In the genomic region with DNA sequence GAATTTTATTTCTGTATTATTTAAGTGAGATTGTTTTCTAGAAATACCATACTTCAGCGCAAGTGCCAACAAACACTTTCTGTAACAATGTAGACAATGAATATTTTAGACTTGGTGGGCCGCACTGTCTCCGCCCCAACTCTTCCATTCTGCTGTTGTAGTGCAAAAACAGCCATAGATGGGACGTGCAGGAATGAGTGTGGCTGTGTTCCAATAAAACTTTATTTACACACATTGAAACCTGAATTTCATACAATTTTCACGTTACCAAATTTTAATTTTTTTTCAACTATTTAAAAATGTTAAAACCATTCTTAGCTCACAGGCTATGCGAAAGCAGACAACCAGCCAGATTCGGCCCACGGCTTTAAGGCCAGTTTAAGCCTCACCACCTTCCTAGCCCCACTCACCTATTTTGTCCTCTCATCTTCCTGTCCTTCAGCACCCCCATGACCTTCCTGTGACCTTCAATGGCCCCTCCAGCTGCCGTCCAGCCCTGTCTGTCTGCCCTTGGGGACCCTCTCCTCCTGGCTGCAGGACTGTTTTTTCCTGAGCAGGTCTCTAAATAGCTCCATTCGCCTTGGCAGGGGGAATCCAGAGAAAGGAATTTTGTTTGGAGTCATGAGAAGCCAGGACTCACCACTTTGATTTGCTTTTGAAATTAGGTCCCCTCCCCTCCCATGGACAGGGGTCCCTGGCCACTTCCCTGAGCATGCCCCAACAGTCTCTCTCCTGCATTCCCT, we compare ENCODE assay signal across 19 cellular contexts. TPM values are rescaled to one million over a fixed set of nuclear protein-coding genes. Genes with fewer than 3 reads are reported as not detected.
DNase-seq lines count a peak whose midpoint lies in the region; ATAC-seq, FAIRE-seq and TF ChIP-seq lines count a peak whose summit lies in the region.
"Had no signal": no experiment of that assay in that cellular context is flagged by ENCODE, and none has a peak within 500 bp of the region (broad histone marks: within the 10 kb centered on the region; RNA-seq: fewer than 3 reads in every experiment).

No MANE protein-coding gene starts in this region.

- H3K27ac Mint-ChIP-seq in T-helper 1 cell treated with Interleukin-12 subunit alpha and Interleukin-12 subunit beta and Interleukin-4 antibody, amounts not matched to agents 30 μg/mL and 1 μg/mL, for 36 hours = peak overlapping the region; percentile 17
- H3K27ac Mint-ChIP-seq in H9 = peak overlapping the region in 2 of 3 experiments; percentile 8 to 91; a peak in 2 of 7 replicates
- H3K27ac Mint-ChIP-seq in stimulated activated memory B cell treated with anti-CD40 and anti-IgM and Interleukin-4, amounts not matched to agents 10 μg/mL and 1 μg/mL and 100 μg/mL, for 72 hours = peak overlapping the region; percentile 28

- H3K4me1 Mint-ChIP-seq in T-helper 1 cell treated with Interleukin-12 subunit alpha and Interleukin-12 subunit beta and Interleukin-4 antibody, amounts not matched to agents 30 μg/mL and 1 μg/mL, for 36 hours (ENCODE audit: low read depth) = peaks cover 21% of the 10 kb centered on the region
- peaks cover 6 to 7% of the 10 kb centered on the region in 2 experiments for H3K4me1 Mint-ChIP-seq in H9
- peaks cover 34% of the 10 kb centered on the region for H3K4me1 Mint-ChIP-seq in stimulated activated memory B cell treated with anti-CD40 and anti-IgM and Interleukin-4, amounts not matched to agents 10 μg/mL and 1 μg/mL and 100 μg/mL, for 72 hours

- FAIRE-seq in HepG2 (lab: Jason Lieb, UNC) = no peak
- FAIRE-seq: G401.6, GM18507 had no signal

- H3K23ac ChIP-seq in H9 (ENCODE audit: insufficient read length, low read depth, low read length) = no peak overlapping the region

- no peak overlapping the region for H2BK5ac ChIP-seq in H9 (ENCODE audit: insufficient read length, low read length)

- no peak overlapping the region for H4K5ac ChIP-seq in H9 (ENCODE audit: insufficient read length, low read depth, low read length)

- H3K9me3 Mint-ChIP-seq in T-helper 1 cell treated with Interleukin-12 subunit alpha and Interleukin-12 subunit beta and Interleukin-4 antibody, amounts not matched to agents 30 μg/mL and 1 μg/mL, for 36 hours = no peaks in the 10 kb centered on the region
- H3K9me3 Mint-ChIP-seq in H9 = peaks cover 3 to 8% of the 10 kb centered on the region in 2 experiments; a peak in 3 of 5 replicates
- no peaks in the 10 kb centered on the region for H3K9me3 Mint-ChIP-seq in stimulated activated memory B cell treated with anti-CD40 and anti-IgM and Interleukin-4, amounts not matched to agents 10 μg/mL and 1 μg/mL and 100 μg/mL, for 72 hours

- 100% methylated on average over 1 of the region's 10 CpGs for WGBS in H9 (ENCODE audit: extremely low coverage, insufficient read length, low lambda C conversion rate)
- 55% methylated on average over 10 of the region's 10 CpGs for WGBS in HepG2 (ENCODE audit: low lambda C conversion rate)
- WGBS in ovary, 3 donors = 57 to 76% (median 73%) methylated on average over 10 of the region's 10 CpGs

- peaks cover 4% of the 10 kb centered on the region for H3K36me3 Mint-ChIP-seq in T-helper 1 cell treated with Interleukin-12 subunit alpha and Interleukin-12 subunit beta and Interleukin-4 antibody, amounts not matched to agents 30 μg/mL and 1 μg/mL, for 36 hours (ENCODE audit: low read depth)
- no peaks in the 10 kb centered on the region for H3K36me3 Mint-ChIP-seq in H9 (ENCODE audit: insufficient read depth in 1 of 3, low read depth in 3 of 3)
- H3K36me3 Mint-ChIP-seq in stimulated activated memory B cell treated with anti-CD40 and anti-IgM and Interleukin-4, amounts not matched to agents 10 μg/mL and 1 μg/mL and 100 μg/mL, for 72 hours = peaks cover 2% of the 10 kb centered on the region

- H3K4me3 ChIP-seq in HepG2 (replicated peaks in 1 of 3; ENCODE audit: insufficient read depth in 1 of 3, low read depth in 2 of 3, low read length in 3 of 3) (no peak overlapping the region), ovary (no peak overlapping the region)
- H3K4me3 ChIP-seq: SJCRH30 had no signal

- intact Hi-C loops in HepG2 (cut with micrococcal nuclease; ENCODE audit: unreplicated experiment) = no loop called here
- intact Hi-C loops in ovary (cut with DNase I) = loop anchor here in 2 of 4 donors (5.0 to 10.0 kb wide), 3 partner anchors 114 to 166 kb away; no protein-coding TSS in a partner anchor

- H3K56ac ChIP-seq in H9 (ENCODE audit: insufficient read length, low read depth, low read length) = no peak overlapping the region

- TF ChIP-seq POLR2A in HepG2 (IDR thresholded peaks at IDR 0.05; ENCODE audit: insufficient read depth in 1 of 2, low read depth in 2 of 2, low read length in 2 of 2) = no peak
- TF ChIP-seq POLR2A in ovary (IDR thresholded peaks at IDR 0.05) = no peak

- no peak overlapping the region for H3K18ac ChIP-seq in H9 (ENCODE audit: insufficient read length, low read depth, low read length)

- no peak overlapping the region for H2BK20ac ChIP-seq in H9 (ENCODE audit: low read depth, low read length, poor library complexity, severe bottlenecking)

- no peak overlapping the region for H3K14ac ChIP-seq in H9 (ENCODE audit: insufficient read depth, low read length)

- H3K27me3 Mint-ChIP-seq in T-helper 1 cell treated with Interleukin-12 subunit alpha and Interleukin-12 subunit beta and Interleukin-4 antibody, amounts not matched to agents 30 μg/mL and 1 μg/mL, for 36 hours (ENCODE audit: low read depth) = no peaks in the 10 kb centered on the region
- no peaks in the 10 kb centered on the region for H3K27me3 Mint-ChIP-seq in H9 (ENCODE audit: low read depth)
- no peaks in the 10 kb centered on the region for H3K27me3 Mint-ChIP-seq in stimulated activated memory B cell treated with anti-CD40 and anti-IgM and Interleukin-4, amounts not matched to agents 10 μg/mL and 1 μg/mL and 100 μg/mL, for 72 hours

- TF ChIP-seq CTCF in H9 (conservative IDR thresholded peaks at IDR 0.05) = no peak
- no peak for TF ChIP-seq CTCF in HepG2 (CRISPR knock-in tag; IDR thresholded peaks at IDR 0.05)
- TF ChIP-seq CTCF in ovary (IDR thresholded peaks at IDR 0.05) = no peak

- TF ChIP-seq RAD21 in HepG2 (CRISPR knock-in tag; IDR thresholded peaks at IDR 0.05) = no peak

- in situ Hi-C loops in HepG2 (cut with HindIII; ENCODE audit: extremely low pct_ligation_motif_present, low pct_unique_long_range_greater_than_20kb) = no loop called here

- no peak for DNase-seq in T-helper 1 cell
- peak; percentile 22 for DNase-seq in H9
- no peak for DNase-seq in HepG2 (ENCODE audit: low spot score)
- DNase-seq in SW 1271 (lab: John Stamatoyannopoulos, UW) = no peak
- no peak for DNase-seq in ovary
- DNase-seq: DMS79 treated with DMSO at 0.1 percent for 48 hours, H7, NCI-H1417 treated with DMSO at 0.1 percent for 48 hours, NCI-H1930, NCI-H69, PC-3, SJCRH30 had no signal

- H3K27me3 ChIP-seq in H9 (ENCODE audit: insufficient read depth, low read length) (no peaks in the 10 kb centered on the region), HepG2 (ENCODE audit: control insufficient read depth in 1 of 2, insufficient read depth in 2 of 2, low read length in 2 of 2) (no peaks in the 10 kb centered on the region; a peak in 1 of 5 replicates), ovary (no peaks in the 10 kb centered on the region)
- H3K27me3 ChIP-seq: SJCRH30 had no signal

- H3K79me2 ChIP-seq in H9 (ENCODE audit: insufficient read depth, low read length) (no peaks in the 10 kb centered on the region), HepG2 (ENCODE audit: insufficient read depth, low read length) (no peaks in the 10 kb centered on the region)

- H4K20me1 ChIP-seq in H9 (ENCODE audit: control insufficient read depth, insufficient read depth, insufficient read length) = no peaks in the 10 kb centered on the region
- H4K20me1 ChIP-seq in HepG2 (ENCODE audit: insufficient read depth, low read length) = no peaks in the 10 kb centered on the region

- no peaks in the 10 kb centered on the region for H3K79me1 ChIP-seq in H9 (ENCODE audit: insufficient read depth, low read depth, low read length, poor library complexity, severe bottlenecking)

- H2AK5ac ChIP-seq in H9 (ENCODE audit: insufficient read length, low read length) = no peak overlapping the region

- no peak overlapping the region for H3K4me3 Mint-ChIP-seq in T-helper 1 cell treated with Interleukin-12 subunit alpha and Interleukin-12 subunit beta and Interleukin-4 antibody, amounts not matched to agents 30 μg/mL and 1 μg/mL, for 36 hours
- H3K4me3 Mint-ChIP-seq in H9 = no peak overlapping the region
- no peak overlapping the region for H3K4me3 Mint-ChIP-seq in stimulated activated memory B cell treated with anti-CD40 and anti-IgM and Interleukin-4, amounts not matched to agents 10 μg/mL and 1 μg/mL and 100 μg/mL, for 72 hours

- H2BK15ac ChIP-seq in H9 (ENCODE audit: low read depth, low read length) = no peak overlapping the region

- H3K9me3 ChIP-seq in H9 (ENCODE audit: control insufficient read depth, low read depth, low read length) (no peaks in the 10 kb centered on the region), HepG2 (ENCODE audit: low read length) (no peaks in the 10 kb centered on the region), ovary (no peaks in the 10 kb centered on the region)
- H3K9me3 ChIP-seq: SJCRH30 had no signal

- H2AFZ ChIP-seq in H9 (ENCODE audit: low read length) = no peak overlapping the region
- H2AFZ ChIP-seq in HepG2 (ENCODE audit: low read length) = no peak overlapping the region

- no peak for TF ChIP-seq EP300 in HepG2 (IDR thresholded peaks at IDR 0.05; ENCODE audit: low read depth in 2 of 2, low read length in 2 of 2)
- no peak for TF ChIP-seq EP300 in HepG2 (CRISPR knock-in tag; IDR thresholded peaks at IDR 0.05; ENCODE audit: borderline replicate concordance)
- no peak for TF ChIP-seq EP300 in ovary (IDR thresholded peaks at IDR 0.05)

- POLR2A ChIA-PET in HepG2 (lab: Yijun Ruan, JAX) = interaction anchor here (0.7 kb wide), 1 partner anchor 82 kb away, joined by 3 read pairs; no protein-coding TSS in a partner anchor

- H3K4ac ChIP-seq in H9 (ENCODE audit: low read depth, low read length) = no peak overlapping the region

- H2BK120ac ChIP-seq in H9 (ENCODE audit: low read depth, low read length, poor library complexity, severe bottlenecking) = no peak overlapping the region

- H3K23me2 ChIP-seq in H9 (ENCODE audit: insufficient read length, low read depth, low read length, poor library complexity, severe bottlenecking) = no peaks in the 10 kb centered on the region

- no peak overlapping the region for H3T11ph ChIP-seq in H9 (ENCODE audit: low read length)

- no TSS peak for BruUV-seq in HepG2 (replicated peaks; lab: Mats Ljungman, UMichigan)

- H4K8ac ChIP-seq in H9 (replicated peaks; ENCODE audit: insufficient read length, low read depth, low read length) = no peak overlapping the region

- ATAC-seq in HepG2 (no peak), GM21619 (IDR thresholded peaks at IDR 0.05; ENCODE audit: unreplicated experiment) (no peak)
- no peak for ATAC-seq in stimulated activated memory B cell treated with anti-CD40 and anti-IgM and Interleukin-4, amounts not matched to agents 10 μg/mL and 1 μg/mL and 100 μg/mL, for 72 hours
- ATAC-seq: PC-3 had no signal

- H3K4me1 ChIP-seq in H9 (ENCODE audit: insufficient read depth, low read length) (no peaks in the 10 kb centered on the region; the same call in 1 of the 2 replicates), HepG2 (ENCODE audit: insufficient read depth, low read length) (peaks cover 18% of the 10 kb centered on the region), ovary (ENCODE audit: insufficient read depth) (peaks cover 3% of the 10 kb centered on the region)
- H3K4me1 ChIP-seq: SJCRH30 had no signal

- H3K27ac ChIP-seq in H9 (ENCODE audit: insufficient read length, low read depth, low read length) (no peak overlapping the region), HepG2 (ENCODE audit: extremely low read length, insufficient read depth, low read length) (no peak overlapping the region), ovary (no peak overlapping the region)
- H3K27ac ChIP-seq: 22Rv1, RWPE1, SJCRH30 had no signal

- H3K9ac ChIP-seq in H9 (ENCODE audit: extremely low read depth, insufficient read length, low read length) = no peak overlapping the region
- no peak overlapping the region for H3K9ac ChIP-seq in HepG2 (ENCODE audit: insufficient read depth, low read depth, low read length)

- CTCF ChIA-PET in HepG2 (lab: Yijun Ruan, JAX; ENCODE audit: low intra/inter-chr PET ratio, low total read pairs) = no interaction called here

- no peak overlapping the region for H2BK12ac ChIP-seq in H9 (ENCODE audit: insufficient read length, low read depth, low read length)

- H3K36me3 ChIP-seq in HepG2 (replicated peaks in 1 of 2; ENCODE audit: control insufficient read depth in 1 of 2, insufficient read depth in 2 of 2, low read length in 2 of 2) = no peaks in the 10 kb centered on the region
- H3K36me3 ChIP-seq in ovary = no peaks in the 10 kb centered on the region
- H3K36me3 ChIP-seq: SJCRH30 had no signal

- H3K4me2 ChIP-seq in H9 (ENCODE audit: insufficient read depth, insufficient read length, low read length) (no peak overlapping the region), HepG2 (ENCODE audit: low read depth, low read length) (no peak overlapping the region)

- H4K91ac ChIP-seq in H9 (ENCODE audit: insufficient read length, low read depth, low read length) = no peak overlapping the region

RNA-seq across cellular contexts. Expression of a gene that starts 11.2 kb away (rescaled TPM):
- 93.2 and 98.7 TPM in 2 replicates for total RNA-seq in H9 (2021)
- total RNA-seq in HepG2 (2016; rRNA removed; fragmentation: Illumina TruSeq; extraction: Trizol) = 125 and 154 TPM in 2 replicates
- 13.0 and 15.5 TPM in 2 replicates for total RNA-seq in HepG2 (2016; cell fraction: cytosol; rRNA removed; fragmentation: Illumina TruSeq; extraction: Trizol; ENCODE audit: low read depth)
- 125 and 156 TPM in 2 replicates for total RNA-seq in HepG2 (2016; cell fraction: insoluble cytoplasmic fraction; rRNA removed; fragmentation: Illumina TruSeq; extraction: Trizol)
- total RNA-seq in HepG2 (2016; cell fraction: membrane; rRNA removed; fragmentation: Illumina TruSeq; extraction: Trizol) = 28.1 and 29.3 TPM in 2 replicates
- total RNA-seq in HepG2 (2016; cell fraction: nucleus; rRNA removed; fragmentation: Illumina TruSeq; extraction: Trizol) = 84.2 and 86.1 TPM in 2 replicates
- polyA plus RNA-seq in HepG2 (2011; rRNA removed) = 103 and 120 TPM in 2 replicates
- 124 and 134 TPM in 2 replicates for polyA plus RNA-seq in HepG2 (2011; cell fraction: cytosol; rRNA removed)
- 132 and 143 TPM in 2 replicates for polyA plus RNA-seq in HepG2 (2011; cell fraction: nucleus; rRNA removed)
- 69.6 and 82.1 TPM in 2 replicates for polyA plus RNA-seq in HepG2 (2012)
- 9.6 and 11.8 TPM in 2 replicates for polyA plus RNA-seq in HepG2 (2016; cell fraction: cytosol; fragmentation: Illumina TruSeq; extraction: Trizol; ENCODE audit: low read depth)
- 126 and 134 TPM in 2 replicates for polyA plus RNA-seq in HepG2 (2016; cell fraction: insoluble cytoplasmic fraction; fragmentation: Illumina TruSeq; extraction: Trizol; ENCODE audit: low read depth)
- 18.1 and 19.2 TPM in 2 replicates for polyA plus RNA-seq in HepG2 (2016; cell fraction: membrane; fragmentation: Illumina TruSeq; extraction: Trizol; ENCODE audit: low read depth)
- 81.8 and 98.3 TPM in 2 replicates for polyA plus RNA-seq in HepG2 (2016; cell fraction: nucleus; fragmentation: Illumina TruSeq; extraction: Trizol; ENCODE audit: insufficient read depth, low read depth)
- polyA minus RNA-seq in HepG2 (2011; rRNA and poly(A)+ RNA removed; ENCODE audit: low replicate concordance) = 67.1 and 157 TPM in 2 replicates
- polyA minus RNA-seq in HepG2 (2011; cell fraction: cytosol; rRNA and poly(A)+ RNA removed) = 96.9 and 110 TPM in 2 replicates
- polyA minus RNA-seq in HepG2 (2011; cell fraction: nucleus; rRNA and poly(A)+ RNA removed) = 81.6 and 116 TPM in 2 replicates
- 100 to 1,000 TPM; 117 to 346 (median 225) TPM for total RNA-seq in ovary
- 100 to 1,000 TPM; 183 to 541 TPM for polyA plus RNA-seq in ovary

RNA-seq across cellular contexts. Expression of a gene that starts 55.1 kb away (rescaled TPM):
- total RNA-seq in H9 (2021) (5.3 and 6.0 TPM in 2 replicates), HepG2 (2016; rRNA removed; fragmentation: Illumina TruSeq; extraction: Trizol) (45.2 and 46.3 TPM in 2 replicates), ovary (10 to 100 TPM; 22.6 to 60.1 (median 37.3) TPM)
- 55.5 and 59.1 TPM in 2 replicates for total RNA-seq in HepG2 (2016; cell fraction: cytosol; rRNA removed; fragmentation: Illumina TruSeq; extraction: Trizol; ENCODE audit: low read depth)
- 40.1 and 44.9 TPM in 2 replicates for total RNA-seq in HepG2 (2016; cell fraction: insoluble cytoplasmic fraction; rRNA removed; fragmentation: Illumina TruSeq; extraction: Trizol)
- 122 and 135 TPM in 2 replicates for total RNA-seq in HepG2 (2016; cell fraction: membrane; rRNA removed; fragmentation: Illumina TruSeq; extraction: Trizol)
- total RNA-seq in HepG2 (2016; cell fraction: nucleus; rRNA removed; fragmentation: Illumina TruSeq; extraction: Trizol) = 20.8 and 25.7 TPM in 2 replicates
- polyA plus RNA-seq in HepG2 (2011; rRNA removed) (12.2 and 14.4 TPM in 2 replicates), ovary (100 to 1,000 TPM in 1 of 2 donors, 10 to 100 TPM in 1; 27.8 to 158 TPM)
- polyA plus RNA-seq in HepG2 (2011; cell fraction: cytosol; rRNA removed) = 10.9 and 17.9 TPM in 2 replicates
- 5.2 and 8.5 TPM in 2 replicates for polyA plus RNA-seq in HepG2 (2011; cell fraction: nucleus; rRNA removed)
- 11.3 and 12.9 TPM in 2 replicates for polyA plus RNA-seq in HepG2 (2012)
- 76.9 and 83.3 TPM in 2 replicates for polyA plus RNA-seq in HepG2 (2016; cell fraction: cytosol; fragmentation: Illumina TruSeq; extraction: Trizol; ENCODE audit: low read depth)
- 49.2 and 57.5 TPM in 2 replicates for polyA plus RNA-seq in HepG2 (2016; cell fraction: insoluble cytoplasmic fraction; fragmentation: Illumina TruSeq; extraction: Trizol; ENCODE audit: low read depth)
- 129 and 152 TPM in 2 replicates for polyA plus RNA-seq in HepG2 (2016; cell fraction: membrane; fragmentation: Illumina TruSeq; extraction: Trizol; ENCODE audit: low read depth)
- polyA plus RNA-seq in HepG2 (2016; cell fraction: nucleus; fragmentation: Illumina TruSeq; extraction: Trizol; ENCODE audit: insufficient read depth, low read depth) = 30.6 and 33.2 TPM in 2 replicates
- 0.35 and 14.2 TPM in 2 replicates for polyA minus RNA-seq in HepG2 (2011; rRNA and poly(A)+ RNA removed; ENCODE audit: low replicate concordance)
- 5.0 and 5.8 TPM in 2 replicates for polyA minus RNA-seq in HepG2 (2011; cell fraction: cytosol; rRNA and poly(A)+ RNA removed)
- 6.7 and 12.7 TPM in 2 replicates for polyA minus RNA-seq in HepG2 (2011; cell fraction: nucleus; rRNA and poly(A)+ RNA removed)
